8 cellular contexts compared by ENCODE assay signal in the genomic region with DNA sequence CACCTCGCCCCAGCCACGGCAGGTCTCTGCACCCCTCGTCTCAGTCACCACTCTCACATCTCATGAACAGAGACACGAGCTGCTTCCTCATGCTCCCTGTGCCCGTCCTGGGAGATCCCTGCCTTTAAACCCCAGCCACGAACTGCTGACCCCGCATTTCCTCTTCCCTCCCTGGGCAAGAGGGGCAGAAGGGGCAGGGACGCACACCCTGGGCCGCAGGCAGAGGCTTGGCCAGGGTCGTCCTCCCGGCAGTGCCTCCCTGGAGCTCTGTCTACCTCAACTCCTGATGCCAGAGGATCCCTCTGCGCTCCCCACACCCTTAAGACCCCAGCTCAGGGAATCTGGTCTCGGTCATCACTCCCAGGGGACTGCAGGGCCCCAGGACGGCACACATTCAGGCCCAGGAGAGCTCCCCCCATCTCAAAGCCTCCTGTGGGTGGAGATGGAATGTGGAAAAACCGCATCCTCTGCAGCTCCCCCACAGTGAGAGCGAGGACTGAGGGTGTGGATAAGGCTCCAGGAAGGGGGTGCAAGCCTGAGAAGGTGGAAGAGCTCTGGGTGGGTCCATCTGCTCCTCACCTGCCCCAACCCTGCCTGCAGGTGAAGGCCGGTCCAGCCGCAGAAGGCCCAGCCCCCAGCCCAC. TPM values are rescaled to one million over a fixed set of nuclear protein-coding genes. Genes with fewer than 3 reads are reported as not detected.
DNase-seq lines count a peak whose midpoint lies in the region; ATAC-seq and TF ChIP-seq lines count a peak whose summit lies in the region.

No MANE protein-coding gene starts in this region.

- TF ChIP-seq POLR2A in stomach (IDR thresholded peaks at IDR 0.05), result no peak

- peak overlapping the region; percentile 12 for H3K27ac Mint-ChIP-seq in activated naive CD4-positive, alpha-beta T cell treated with anti-CD3 and anti-CD28 coated beads, Interleukin-2, amount 50 U/mL, for 24 hours
- peak overlapping the region; percentile 58 for H3K27ac Mint-ChIP-seq in activated naive CD8-positive, alpha-beta T cell treated with anti-CD3 and anti-CD28 coated beads, Interleukin-2, amount 10 ng/mL, durations not matched to agents 7 days and 5 days

- intact Hi-C loops in stomach (cut with DNase I; ENCODE audit: low total_unique reads), result no loop called here

- peak overlapping the region; percentile 72 for H3K4me3 ChIP-seq in iPS-20b (ENCODE audit: low read length)
- H3K4me3 ChIP-seq in stomach, result peak overlapping the region; percentile 81 to 89 (median 83)

- 50 to 63% (median 56%) methylated on average over 11 to 18 of the region's 18 CpGs for WGBS in stomach, 5 donors

- H3K27me3 Mint-ChIP-seq in activated naive CD4-positive, alpha-beta T cell treated with anti-CD3 and anti-CD28 coated beads, Interleukin-2, amount 50 U/mL, for 24 hours, result no peaks in the 10 kb centered on the region
- H3K27me3 Mint-ChIP-seq in activated naive CD8-positive, alpha-beta T cell treated with anti-CD3 and anti-CD28 coated beads, Interleukin-2, amount 10 ng/mL, durations not matched to agents 7 days and 5 days, result no peaks in the 10 kb centered on the region

- H3K4me1 ChIP-seq in iPS-20b (ENCODE audit: insufficient read depth, low read length) (no peaks in the 10 kb centered on the region; the same call in 1 of the 2 replicates), stomach (peaks cover 12 to 58% (median 31%) of the 10 kb centered on the region in 4 donors)

- no peak for DNase-seq in activated naive CD4-positive, alpha-beta T cell treated with anti-CD3 and anti-CD28 coated beads, Interleukin-2, amount 50 U/mL, for 16 hours
- no peak for DNase-seq in activated naive CD8-positive, alpha-beta T cell treated with anti-CD3 and anti-CD28 coated beads, Interleukin-2, amount 10 ng/mL, durations not matched to agents 7 days and 5 days
- DNase-seq in stomach, result no peak
- DNase-seq in NCI-H345 (lab: John Stamatoyannopoulos, UW), result no peak
- DNase-seq in activated CD4-positive, alpha-beta T cell treated with anti-CD3 and anti-CD28 coated beads for 4 hours, result no peak

- peak overlapping the region; percentile 76 for H3K9ac ChIP-seq in iPS-20b (ENCODE audit: low read depth, low read length)

- TF ChIP-seq EP300 in stomach (IDR thresholded peaks at IDR 0.05), result no peak

- no peak for TF ChIP-seq CTCF in stomach (IDR thresholded peaks at IDR 0.05)

- peaks cover 71% of the 10 kb centered on the region for H3K4me1 Mint-ChIP-seq in activated naive CD4-positive, alpha-beta T cell treated with anti-CD3 and anti-CD28 coated beads, Interleukin-2, amount 50 U/mL, for 24 hours
- peaks cover 40% of the 10 kb centered on the region for H3K4me1 Mint-ChIP-seq in activated naive CD8-positive, alpha-beta T cell treated with anti-CD3 and anti-CD28 coated beads, Interleukin-2, amount 10 ng/mL, durations not matched to agents 7 days and 5 days

- H3K4me3 Mint-ChIP-seq in activated naive CD4-positive, alpha-beta T cell treated with anti-CD3 and anti-CD28 coated beads, Interleukin-2, amount 50 U/mL, for 24 hours, result peak overlapping the region; percentile 88
- H3K4me3 Mint-ChIP-seq in activated naive CD8-positive, alpha-beta T cell treated with anti-CD3 and anti-CD28 coated beads, Interleukin-2, amount 10 ng/mL, durations not matched to agents 7 days and 5 days, result peak overlapping the region; percentile 86

- H3K9me3 ChIP-seq in iPS-20b (ENCODE audit: insufficient read depth, low read depth, low read length) (no peaks in the 10 kb centered on the region), stomach (no peaks in the 10 kb centered on the region)

- no peaks in the 10 kb centered on the region for H3K36me3 Mint-ChIP-seq in activated naive CD4-positive, alpha-beta T cell treated with anti-CD3 and anti-CD28 coated beads, Interleukin-2, amount 50 U/mL, for 24 hours
- H3K36me3 Mint-ChIP-seq in activated naive CD8-positive, alpha-beta T cell treated with anti-CD3 and anti-CD28 coated beads, Interleukin-2, amount 10 ng/mL, durations not matched to agents 7 days and 5 days, result peaks cover 3% of the 10 kb centered on the region

- H3K27me3 ChIP-seq in iPS-20b (ENCODE audit: insufficient read depth, low read length) (peaks cover 11% of the 10 kb centered on the region), stomach (no peaks in the 10 kb centered on the region)

- H3K27ac ChIP-seq in iPS-20b (ENCODE audit: low read length) (no peak overlapping the region), stomach (peak overlapping the region in 4 of 5 donors; percentile 72 to 85 (median 80))

- H3K36me3 ChIP-seq in iPS-20b (ENCODE audit: insufficient read depth, low read depth, low read length) (no peaks in the 10 kb centered on the region; the same call in 1 of the 2 replicates), stomach (no peaks in the 10 kb centered on the region)

- no peak for ATAC-seq in activated naive CD8-positive, alpha-beta T cell treated with anti-CD3 and anti-CD28 coated beads, Interleukin-2, amount 10 ng/mL, durations not matched to agents 7 days and 5 days (ENCODE audit: low read depth)
- ATAC-seq in HG03196 (IDR thresholded peaks at IDR 0.05; ENCODE audit: unreplicated experiment), result no peak

- POLR2A ChIA-PET in activated naive CD8-positive, alpha-beta T cell treated with anti-CD3 and anti-CD28 coated beads, Interleukin-2, amount 10 ng/mL, durations not matched to agents 7 days and 5 days (lab: Charles Lee), result interaction anchor here (1.1 to 2.5 kb wide), 5 partner anchors 9 to 304 kb away, joined by 4 to 8 read pairs (median 6); a partner anchor contains a TSS

- H3K9me3 Mint-ChIP-seq in activated naive CD4-positive, alpha-beta T cell treated with anti-CD3 and anti-CD28 coated beads, Interleukin-2, amount 50 U/mL, for 24 hours, result no peaks in the 10 kb centered on the region
- no peaks in the 10 kb centered on the region for H3K9me3 Mint-ChIP-seq in activated naive CD8-positive, alpha-beta T cell treated with anti-CD3 and anti-CD28 coated beads, Interleukin-2, amount 10 ng/mL, durations not matched to agents 7 days and 5 days

RNA-seq across cellular contexts. Expression of a gene that starts 1.2 kb away (rescaled TPM):
- total RNA-seq in activated naive CD8-positive, alpha-beta T cell treated with anti-CD3 and anti-CD28 coated beads, Interleukin-2, amount 10 ng/mL, durations not matched to agents 7 days and 5 days, result 10 to 100 TPM; 33.6 to 35.6 TPM
- 10 to 100 TPM in 4 of 5 donors, 1 to 10 TPM in 1; 1.2 to 50.9 (median 24.0) TPM for total RNA-seq in stomach
- polyA plus RNA-seq in stomach, result 10 to 100 TPM; 15.2 to 24.4 (median 15.3) TPM
